24 cellular contexts compared by ENCODE assay signal in genomic region chr2:4518596-4518995, GRCh38.
"Had no signal": no experiment of that assay in that cellular context is flagged by ENCODE, and none has a peak within 500 bp of the region (broad histone marks: within the 10 kb centered on the region; RNA-seq: fewer than 3 reads in every experiment).

No MANE protein-coding gene starts in this region.

- H3K4me2 ChIP-seq: SK-N-SH had no signal

- H3K4me3 Mint-ChIP-seq: T-cell had no signal

- H3K27me3 Mint-ChIP-seq: T-cell had no signal

- DNase-seq: IMR-90; Karpas-422; KG1; MM.1S; NCI-H1048; NCI-H1105; NCI-H1417; NCI-H1436 treated with DMSO at 0.1 percent for 48 hours; NCI-H1694; NCI-H187 treated with DMSO at 0.1 percent for 48 hours; NCI-H2029 treated with DMSO at 0.1 percent for 48 hours; NCI-H2107; NCI-H2227 treated with DMSO at 0.1 percent for 48 hours; NCI-H524; NCI-H526 treated with DMSO at 0.1 percent for 48 hours; NCI-H748 treated with DMSO at 0.1 percent for 48 hours; NK-92 treated with Interleukin-12 subunit alpha and Interleukin-12 subunit beta, amount 100 ng/mL, for 24 hours; PC-3; Right ventricle myocardium superior; SK-N-SH; SW 1271; T-cell had no signal

- H3K9me3 ChIP-seq: SK-N-SH had no signal

- ATAC-seq: HepG2, Panc1, PC-3, T-cell had no signal

- H3K36me3 Mint-ChIP-seq: T-cell had no signal

- H3K4me1 Mint-ChIP-seq: T-cell had no signal

- H3K9ac ChIP-seq: SK-N-SH had no signal

- H3K27ac Mint-ChIP-seq: T-cell had no signal
